In the genomic region with DNA sequence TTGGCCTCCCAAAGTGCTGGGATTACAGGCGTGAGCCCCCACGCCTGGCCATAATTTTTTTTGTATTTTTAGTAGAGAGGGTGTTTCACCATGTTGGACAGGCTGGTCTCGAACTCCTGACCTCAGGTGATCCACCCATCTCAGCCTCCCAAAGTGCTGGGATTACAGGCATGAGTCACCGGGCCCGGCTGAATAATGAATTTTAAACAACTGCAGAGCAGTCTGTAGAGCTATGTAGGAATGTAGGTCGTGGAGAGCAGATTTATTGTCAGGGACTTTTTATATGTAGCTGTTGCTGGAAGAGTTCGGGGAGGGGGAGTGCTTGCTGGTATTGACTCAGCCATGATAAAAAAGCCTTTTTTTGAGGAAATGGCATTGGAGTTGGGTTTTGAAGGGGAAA, we compare ENCODE assay signal across 8 cellular contexts. TPM values are rescaled to one million over a fixed set of nuclear protein-coding genes. Genes with fewer than 3 reads are reported as not detected.
DNase-seq lines count a peak whose midpoint lies in the region; TF ChIP-seq lines count a peak whose summit lies in the region.
"Not testable (repeated sequence)": the region's sequence is repeated elsewhere in the genome, so short reads cannot be mapped to it uniquely, and the experiment has no call there.

No MANE protein-coding gene starts in this region.

- peaks cover 17% of the 10 kb centered on the region for H3K4me1 ChIP-seq in CD4-positive, alpha-beta memory T cell (ENCODE audit: insufficient read depth, low read length)
- H3K4me1 ChIP-seq in HAP-1 (peaks cover 12% of the 10 kb centered on the region), stomach smooth muscle (ENCODE audit: control insufficient read depth, insufficient read depth, low read length) (peaks cover 29% of the 10 kb centered on the region)
- H3K4me1 ChIP-seq in cardiac muscle cell (ENCODE audit: low read depth) = not testable (repeated sequence)

- DNase-seq in CD4-positive, alpha-beta memory T cell; RWPE1 (ENCODE audit: low spot score); activated T-helper 2 cell treated with anti-CD3 and anti-CD28 coated beads, Interferon-gamma antibody, Interleukin-2, Interleukin-4, amounts not matched to agents 10 μg/mL and 5 μg/mL and 100 μg/mL, durations not matched to agents 14 hours and 24 hours and 36 hours (ENCODE audit: low spot score); chondrocyte (ENCODE audit: low spot score): not testable (repeated sequence)
- DNase-seq in HAP-1 (ENCODE audit: low spot score in 2 of 2) (peak; percentile 64 to 71), cardiac muscle cell (ENCODE audit: low read depth in 1 of 2, low spot score in 1 of 2) (peak; percentile 10 to 41)

- not testable (repeated sequence) for H3K9me3 Mint-ChIP-seq in CD4-positive, alpha-beta memory T cell; activated T-helper 2 cell treated with anti-CD3 and anti-CD28 coated beads, Interferon-gamma antibody, Interleukin-2, Interleukin-4, amounts not matched to agents 10 μg/mL and 5 μg/mL and 100 μg/mL, durations not matched to agents 14 hours and 24 hours and 36 hours; chondrocyte (ENCODE audit: low read depth); nephron

- H3K9me3 ChIP-seq in CD4-positive, alpha-beta memory T cell (ENCODE audit: control insufficient read depth in 1 of 2, low read length in 2 of 2); HAP-1; cardiac muscle cell (ENCODE audit: low read depth); stomach smooth muscle (ENCODE audit: control insufficient read depth in 2 of 2, low read length in 2 of 2): not testable (repeated sequence)

- not testable (repeated sequence) for H3K27me3 ChIP-seq in CD4-positive, alpha-beta memory T cell (ENCODE audit: insufficient read depth, low read length); HAP-1 (ENCODE audit: low read depth); cardiac muscle cell; stomach smooth muscle (ENCODE audit: control insufficient read depth in 1 of 2, insufficient read depth in 2 of 2, low read length in 2 of 2)

- H3K4me3 ChIP-seq in CD4-positive, alpha-beta memory T cell (ENCODE audit: low read length in 2 of 2); HAP-1; cardiac muscle cell; stomach smooth muscle (ENCODE audit: low read length in 2 of 2): not testable (repeated sequence)

- H3K4me3 Mint-ChIP-seq in CD4-positive, alpha-beta memory T cell; activated T-helper 2 cell treated with anti-CD3 and anti-CD28 coated beads, Interferon-gamma antibody, Interleukin-2, Interleukin-4, amounts not matched to agents 10 μg/mL and 5 μg/mL and 100 μg/mL, durations not matched to agents 14 hours and 24 hours and 36 hours (ENCODE audit: low read depth); chondrocyte (ENCODE audit: unreplicated experiment): not testable (repeated sequence)
- H3K4me3 Mint-ChIP-seq in nephron = peak overlapping the region in 1 of 3 experiments; percentile 19

- H3K4me1 Mint-ChIP-seq in CD4-positive, alpha-beta memory T cell = peaks cover 24 to 57% (median 37%) of the 10 kb centered on the region in 4 donors
- H3K4me1 Mint-ChIP-seq in activated T-helper 2 cell treated with anti-CD3 and anti-CD28 coated beads, Interferon-gamma antibody, Interleukin-2, Interleukin-4, amounts not matched to agents 10 μg/mL and 5 μg/mL and 100 μg/mL, durations not matched to agents 14 hours and 24 hours and 36 hours (ENCODE audit: low read depth) = peaks cover 26% of the 10 kb centered on the region
- H3K4me1 Mint-ChIP-seq in chondrocyte (ENCODE audit: low read depth) = peaks cover 20% of the 10 kb centered on the region
- peaks cover 20% of the 10 kb centered on the region for H3K4me1 Mint-ChIP-seq in nephron

- peaks cover 16 to 26% of the 10 kb centered on the region in 2 donors for H3K36me3 Mint-ChIP-seq in CD4-positive, alpha-beta memory T cell
- peaks cover 55% of the 10 kb centered on the region for H3K36me3 Mint-ChIP-seq in activated T-helper 2 cell treated with anti-CD3 and anti-CD28 coated beads, Interferon-gamma antibody, Interleukin-2, Interleukin-4, amounts not matched to agents 10 μg/mL and 5 μg/mL and 100 μg/mL, durations not matched to agents 14 hours and 24 hours and 36 hours (ENCODE audit: low read depth)
- H3K36me3 Mint-ChIP-seq in chondrocyte (ENCODE audit: low read depth) = not testable (repeated sequence)
- H3K36me3 Mint-ChIP-seq in nephron (ENCODE audit: low read depth) = peaks cover 47% of the 10 kb centered on the region

- POLR2A ChIA-PET in CD4-positive, alpha-beta memory T cell (lab: Charles Lee; ENCODE audit: partially characterized antibody); RWPE1 (lab: Yijun Ruan, JAX; ENCODE audit: low non-redundant PET): not testable (repeated sequence)

- H3K36me3 ChIP-seq in CD4-positive, alpha-beta memory T cell (ENCODE audit: insufficient read depth, low read length) = peaks cover 17% of the 10 kb centered on the region
- H3K36me3 ChIP-seq in HAP-1 (replicated peaks) (peaks cover 66% of the 10 kb centered on the region), cardiac muscle cell (peaks cover 13% of the 10 kb centered on the region), stomach smooth muscle (ENCODE audit: control insufficient read depth in 2 of 2, insufficient read depth in 2 of 2, low read length in 2 of 2) (peaks cover 9 to 18% of the 10 kb centered on the region in 2 donors)

- CTCF ChIA-PET in CD4-positive, alpha-beta memory T cell (lab: Charles Lee; ENCODE audit: partially characterized antibody) = interaction anchor here (17.5 kb wide), 1 partner anchor 106 kb away, joined by 199 read pairs; no protein-coding TSS in a partner anchor
- CTCF ChIA-PET in RWPE1 (lab: Yijun Ruan, JAX) = interaction anchor here (0.7 kb wide), 1 partner anchor 139 kb away, joined by 3 read pairs; no protein-coding TSS in a partner anchor

- intact Hi-C loops in CD4-positive, alpha-beta memory T cell (cut with micrococcal nuclease); activated T-helper 2 cell treated with anti-CD3 and anti-CD28 coated beads, Interferon-gamma antibody, Interleukin-2, Interleukin-4, amounts not matched to agents 10 μg/mL and 5 μg/mL and 100 μg/mL, durations not matched to agents 14 hours and 24 hours and 36 hours (cut with micrococcal nuclease): not testable (repeated sequence)

- in situ Hi-C loops in HAP-1 (cut with MboI; ENCODE audit: low sequenced_read_pairs) = not testable (repeated sequence)

- peak overlapping the region in 5 of 7 donors; percentile 10 to 87 (median 58) for H3K27ac Mint-ChIP-seq in CD4-positive, alpha-beta memory T cell
- peak overlapping the region; percentile 24 for H3K27ac Mint-ChIP-seq in activated T-helper 2 cell treated with anti-CD3 and anti-CD28 coated beads, Interferon-gamma antibody, Interleukin-2, Interleukin-4, amounts not matched to agents 10 μg/mL and 5 μg/mL and 100 μg/mL, durations not matched to agents 14 hours and 24 hours and 36 hours
- H3K27ac Mint-ChIP-seq in chondrocyte (ENCODE audit: unreplicated experiment) = peak overlapping the region; percentile 50
- H3K27ac Mint-ChIP-seq in nephron = peak overlapping the region; percentile 74 to 82 (median 79)

- not testable (repeated sequence) for TF ChIP-seq CTCF in RWPE1 (conservative IDR thresholded peaks at IDR 0.05; ENCODE audit: low read depth); chondrocyte (IDR thresholded peaks at IDR 0.05); cardiac muscle cell (IDR thresholded peaks at IDR 0.05; ENCODE audit: low read depth, low read length); nephron (IDR thresholded peaks at IDR 0.05; ENCODE audit: unreplicated experiment in 3 of 3)

- not testable (repeated sequence) for H3K9ac ChIP-seq in stomach smooth muscle (ENCODE audit: low read length in 2 of 2)

- not testable (repeated sequence) for H3K27me3 Mint-ChIP-seq in CD4-positive, alpha-beta memory T cell; activated T-helper 2 cell treated with anti-CD3 and anti-CD28 coated beads, Interferon-gamma antibody, Interleukin-2, Interleukin-4, amounts not matched to agents 10 μg/mL and 5 μg/mL and 100 μg/mL, durations not matched to agents 14 hours and 24 hours and 36 hours (ENCODE audit: low read depth); chondrocyte (ENCODE audit: low read depth); nephron (ENCODE audit: low read depth)

- H3K27ac ChIP-seq in CD4-positive, alpha-beta memory T cell (ENCODE audit: low read depth, low read length); cardiac muscle cell: not testable (repeated sequence)
- H3K27ac ChIP-seq in RWPE1 = peak overlapping the region; percentile 60
- H3K27ac ChIP-seq in stomach smooth muscle (ENCODE audit: low read length) = peak overlapping the region; percentile 37

RNA-seq across cellular contexts. Expression of a gene that starts 10.6 kb away (rescaled TPM):
- total RNA-seq in CD4-positive, alpha-beta memory T cell = 10 to 100 TPM; 35.3 to 36.0 TPM
- polyA plus RNA-seq in CD4-positive, alpha-beta memory T cell = 100 to 1,000 TPM; 107 to 182 TPM
- total RNA-seq in activated T-helper 2 cell treated with anti-CD3 and anti-CD28 coated beads, Interferon-gamma antibody, Interleukin-2, Interleukin-4, amounts not matched to agents 10 μg/mL and 5 μg/mL and 100 μg/mL, durations not matched to agents 14 hours and 24 hours and 36 hours = 151 and 154 TPM in 2 replicates
- total RNA-seq in chondrocyte (91.2 to 107 TPM (median 95.7 TPM) in 3 replicates), cardiac muscle cell (128 and 148 TPM in 2 replicates)
- 171 and 213 TPM in 2 replicates for polyA plus RNA-seq in cardiac muscle cell

RNA-seq across cellular contexts. Expression of a gene that starts 27.7 kb away (rescaled TPM):
- 10 to 100 TPM; 74.8 to 75.7 TPM for total RNA-seq in CD4-positive, alpha-beta memory T cell
- 1 to 10 TPM in 1 of 2 donors, under 1 TPM in 1; 0.33 to 3.4 TPM for polyA plus RNA-seq in CD4-positive, alpha-beta memory T cell
- total RNA-seq in activated T-helper 2 cell treated with anti-CD3 and anti-CD28 coated beads, Interferon-gamma antibody, Interleukin-2, Interleukin-4, amounts not matched to agents 10 μg/mL and 5 μg/mL and 100 μg/mL, durations not matched to agents 14 hours and 24 hours and 36 hours = 97.1 and 104 TPM in 2 replicates
- total RNA-seq in chondrocyte (43.5 to 54.2 TPM (median 46.2 TPM) in 3 replicates), cardiac muscle cell (23.2 and 34.6 TPM in 2 replicates)
- 4.2 and 5.0 TPM in 2 replicates for polyA plus RNA-seq in cardiac muscle cell

Comparison
In these comparisons a context has a peak if more than half of its experiments do, and no peak if none do; other contexts are left out.
1. H3K27ac Mint-ChIP-seq: peak in every context shown above with its lines; median percentile 79 in nephron; 58 in CD4-positive, alpha-beta memory T cell; 50 in chondrocyte; 24 in activated T-helper 2 cell treated with anti-CD3 and anti-CD28 coated beads, Interferon-gamma antibody, Interleukin-2, Interleukin-4, amounts not matched to agents 10 μg/mL and 5 μg/mL and 100 μg/mL, durations not matched to agents 14 hours and 24 hours and 36 hours.